In genomic region chr2:171811229-171811628, GRCh38 we compare ENCODE assay signal across 9 cellular contexts.
DNase-seq lines count a peak whose midpoint lies in the region; ATAC-seq, FAIRE-seq and TF ChIP-seq lines count a peak whose summit lies in the region.
"Had no signal": no experiment of that assay in that cellular context is flagged by ENCODE, and none has a peak within 500 bp of the region (broad histone marks: within the 10 kb centered on the region; RNA-seq: fewer than 3 reads in every experiment).

No MANE protein-coding gene starts in this region.

- no peaks in the 10 kb centered on the region for H3K4me1 ChIP-seq in pancreas

- ATAC-seq in pancreas (peak in 3 of 4 donors; percentile 71 to 82 (median 78)), HG03135 (IDR thresholded peaks at IDR 0.05; ENCODE audit: unreplicated experiment) (no peak), HG03457 (IDR thresholded peaks at IDR 0.05; ENCODE audit: unreplicated experiment) (no peak)
- ATAC-seq: naive thymus-derived CD4-positive, alpha-beta T cell had no signal

- H3K9me3 ChIP-seq in pancreas, result no peaks in the 10 kb centered on the region

- WGBS in pancreas, 2 donors, result 7 to 8% methylated on average over 4 of the region's 4 CpGs

- peaks cover 10% of the 10 kb centered on the region for H3K4me1 Mint-ChIP-seq in chondrocyte (ENCODE audit: low read depth)
- H3K4me1 Mint-ChIP-seq in activated naive CD8-positive, alpha-beta T cell treated with anti-CD3 and anti-CD28 coated beads for 36 hours, result no peaks in the 10 kb centered on the region
- H3K4me1 Mint-ChIP-seq: naive thymus-derived CD4-positive, alpha-beta T cell had no signal

- TF ChIP-seq CTCF in GM12873 (IDR thresholded peaks at IDR 0.05; ENCODE audit: insufficient read depth, low read depth, low read length, missing control alignments) (peak; percentile 12), chondrocyte (IDR thresholded peaks at IDR 0.05) (peak; percentile 85), pancreas (IDR thresholded peaks at IDR 0.05) (no peak)

- no peaks in the 10 kb centered on the region for H3K9me3 Mint-ChIP-seq in chondrocyte (ENCODE audit: low read depth)
- H3K9me3 Mint-ChIP-seq in activated naive CD8-positive, alpha-beta T cell treated with anti-CD3 and anti-CD28 coated beads for 36 hours, result no peaks in the 10 kb centered on the region

- H3K36me3 Mint-ChIP-seq in chondrocyte (ENCODE audit: low read depth), result peaks cover 3% of the 10 kb centered on the region
- peaks cover 6% of the 10 kb centered on the region for H3K36me3 Mint-ChIP-seq in activated naive CD8-positive, alpha-beta T cell treated with anti-CD3 and anti-CD28 coated beads for 36 hours

- DNase-seq in NCI-H2171 treated with DMSO at 0.1 percent for 48 hours (lab: John Stamatoyannopoulos, UW), result peak; percentile 73
- no peak for DNase-seq in chondrocyte (ENCODE audit: low spot score)
- no peak for DNase-seq in pancreas
- DNase-seq in NOMO-1 (lab: John Stamatoyannopoulos, UW; ENCODE audit: unreplicated experiment in 2 of 2), result no peak
- DNase-seq in activated naive CD8-positive, alpha-beta T cell treated with anti-CD3 and anti-CD28 coated beads for 36 hours, result no peak

- H3K4me3 ChIP-seq in pancreas, result no peak overlapping the region

- H3K27me3 ChIP-seq in pancreas, result no peaks in the 10 kb centered on the region

- H3K27ac ChIP-seq in pancreas, result no peak overlapping the region

- intact Hi-C loops in pancreas (cut with DNase I), result loop anchor here in 2 of 3 donors (5.0 to 10.0 kb wide), 2 partner anchors 294 to 296 kb away; partner anchors contain the start of gene DLX2 (in 1 of the 2)

- no peak overlapping the region for H3K4me3 Mint-ChIP-seq in chondrocyte (ENCODE audit: unreplicated experiment)
- H3K4me3 Mint-ChIP-seq in activated naive CD8-positive, alpha-beta T cell treated with anti-CD3 and anti-CD28 coated beads for 36 hours, result no peak overlapping the region
- H3K4me3 Mint-ChIP-seq: naive thymus-derived CD4-positive, alpha-beta T cell had no signal

- H3K27ac Mint-ChIP-seq in chondrocyte (ENCODE audit: unreplicated experiment), result no peak overlapping the region
- H3K27ac Mint-ChIP-seq in activated naive CD8-positive, alpha-beta T cell treated with anti-CD3 and anti-CD28 coated beads for 36 hours, result no peak overlapping the region
- H3K27ac Mint-ChIP-seq: naive thymus-derived CD4-positive, alpha-beta T cell had no signal

- H3K36me3 ChIP-seq in pancreas, result no peaks in the 10 kb centered on the region

- FAIRE-seq in pancreas (lab: Jason Lieb, UNC), result no peak

- H3K27me3 Mint-ChIP-seq in chondrocyte (ENCODE audit: low read depth), result no peaks in the 10 kb centered on the region
- H3K27me3 Mint-ChIP-seq in activated naive CD8-positive, alpha-beta T cell treated with anti-CD3 and anti-CD28 coated beads for 36 hours, result no peaks in the 10 kb centered on the region
- H3K27me3 Mint-ChIP-seq: naive thymus-derived CD4-positive, alpha-beta T cell had no signal

Comparison
In these comparisons a context has a peak if more than half of its experiments do, and no peak if none do; other contexts are left out.
1. CTCF ChIP-seq: peak in GM12873 (single experiment) and chondrocyte (single experiment); none in pancreas (0 of 4).
2. ATAC-seq: peak in pancreas (3 of 4); none in HG03135 (single experiment) and HG03457 (single experiment).